26 cellular contexts compared by ENCODE assay signal in the genomic region with DNA sequence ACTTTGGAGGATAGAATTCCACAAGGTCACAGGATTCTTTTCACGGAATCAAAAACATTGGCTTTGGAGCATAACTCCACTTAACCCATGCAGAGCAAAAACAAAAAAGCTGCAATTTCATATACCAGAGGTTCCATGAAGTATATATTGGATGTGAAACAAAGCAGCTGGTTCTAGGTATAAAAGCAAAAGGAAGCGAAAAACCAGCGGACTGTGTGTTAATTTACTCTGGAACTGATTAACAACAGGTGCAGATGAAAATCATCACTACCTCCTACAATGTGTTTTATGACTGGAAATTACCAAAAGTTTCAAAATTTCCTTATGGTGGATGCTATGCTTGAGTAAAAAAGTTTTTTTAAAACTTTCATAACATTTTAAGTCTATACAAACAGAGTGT. TPM values are rescaled to one million over a fixed set of nuclear protein-coding genes. Genes with fewer than 3 reads are reported as not detected.
A peak's percentile ranks its signal among the peaks of the same experiment; 100 is the strongest.
DNase-seq lines count a peak whose midpoint lies in the region; ATAC-seq and TF ChIP-seq lines count a peak whose summit lies in the region.
"Had no signal": no experiment of that assay in that cellular context is flagged by ENCODE, and none has a peak within 500 bp of the region (broad histone marks: within the 10 kb centered on the region; RNA-seq: fewer than 3 reads in every experiment).

No MANE protein-coding gene starts in this region.

- WGBS in smooth muscle cell (ENCODE audit: low lambda C conversion rate): 70% methylated on average over 3 of the region's 3 CpGs

- H3K27ac ChIP-seq in OCI-LY3 (ENCODE audit: low read length): peak overlapping the region; percentile 49
- no peak overlapping the region for H3K27ac ChIP-seq in smooth muscle cell (ENCODE audit: low read depth)
- H3K27ac ChIP-seq: gastrocnemius medialis, thyroid gland had no signal

- H3K27me3 ChIP-seq in OCI-LY3 (ENCODE audit: low read depth, low read length): no peaks in the 10 kb centered on the region
- H3K27me3 ChIP-seq in smooth muscle cell (ENCODE audit: low read depth): no peaks in the 10 kb centered on the region
- H3K27me3 ChIP-seq: BE2C, gastrocnemius medialis, thyroid gland had no signal

- H2AFZ ChIP-seq in OCI-LY3 (ENCODE audit: low read depth, low read length) (peak overlapping the region; percentile 49; the same call in 1 of the 2 replicates), smooth muscle cell (ENCODE audit: low read depth) (peak overlapping the region; percentile 60)

- H3F3A ChIP-seq in smooth muscle cell (ENCODE audit: low read depth): no peaks in the 10 kb centered on the region

- H3K4me3 ChIP-seq in OCI-LY3 (ENCODE audit: low read length) (peak overlapping the region; percentile 47), smooth muscle cell (peak overlapping the region; percentile 13)
- H3K4me3 ChIP-seq: gastrocnemius medialis, thyroid gland had no signal

- H3K4me1 ChIP-seq in OCI-LY3 (ENCODE audit: low read length) (peaks cover 41% of the 10 kb centered on the region), smooth muscle cell (ENCODE audit: low read depth) (peaks cover 15% of the 10 kb centered on the region)
- H3K4me1 ChIP-seq: BE2C, gastrocnemius medialis, thyroid gland had no signal

- H3K4me2 ChIP-seq in OCI-LY3 (ENCODE audit: low read length): peak overlapping the region; percentile 76
- peak overlapping the region; percentile 52 for H3K4me2 ChIP-seq in smooth muscle cell

- H3K9ac ChIP-seq in OCI-LY3 (ENCODE audit: low read length) (peak overlapping the region; percentile 33), smooth muscle cell (ENCODE audit: low read depth) (no peak overlapping the region)

- H4K20me1 ChIP-seq in OCI-LY3 (ENCODE audit: insufficient read depth, low read length) (no peaks in the 10 kb centered on the region), smooth muscle cell (ENCODE audit: low read depth) (no peaks in the 10 kb centered on the region)

- DNase-seq in NCI-H2171 treated with DMSO at 0.1 percent for 48 hours (lab: John Stamatoyannopoulos, UW) (peak; percentile 22), NCI-H2171 (lab: John Stamatoyannopoulos, UW) (no peak), smooth muscle cell (lab: John Stamatoyannopoulos, UW; ENCODE audit: unreplicated experiment) (no peak), kidney glomerular epithelial cell (lab: John Stamatoyannopoulos, UW) (no peak), MV-4-11 (lab: John Stamatoyannopoulos, UW) (no peak)
- no peak for DNase-seq in effector CD4-positive, alpha-beta T cell
- DNase-seq: 8988T; activated CD4-positive, CD25-positive, alpha-beta regulatory T cell; activated CD8-positive, alpha-beta T cell treated with anti-CD3 and anti-CD28 coated beads, Interleukin-2, amount 10 ng/mL, durations not matched to agents 7 days and 5 days; activated naive CD8-positive, alpha-beta T cell treated with anti-CD3 and anti-CD28 coated beads, Interleukin-2, amount 10 ng/mL, durations not matched to agents 7 days and 5 days; BE2C; dermis blood vessel endothelial cell; gastrocnemius medialis; HFFc6; left ventricle myocardium superior; NCI-H2081; NCI-H524; occipital lobe; right cardiac atrium; SIG-M5; stimulated activated naive CD4-positive, alpha-beta T cell; thyroid gland had no signal

- H3K9me3 ChIP-seq in OCI-LY3 (ENCODE audit: insufficient read depth, low read length) (no peaks in the 10 kb centered on the region), smooth muscle cell (replicated peaks; ENCODE audit: low read depth) (no peaks in the 10 kb centered on the region)
- H3K9me3 ChIP-seq: BE2C, gastrocnemius medialis, thyroid gland had no signal

- TF ChIP-seq CTCF in OCI-LY3 (IDR thresholded peaks at IDR 0.05; ENCODE audit: low read depth, low read length): no peak
- TF ChIP-seq CTCF in smooth muscle cell (IDR thresholded peaks at IDR 0.05; ENCODE audit: borderline replicate concordance, insufficient read depth, poor library complexity, severe bottlenecking): no peak

- H3K79me2 ChIP-seq in OCI-LY3 (ENCODE audit: low read length) (no peaks in the 10 kb centered on the region), smooth muscle cell (ENCODE audit: low read depth) (no peaks in the 10 kb centered on the region)

- peak; percentile 40 for ATAC-seq in HG02678 (IDR thresholded peaks at IDR 0.05; ENCODE audit: unreplicated experiment)
- ATAC-seq: activated CD8-positive, alpha-beta T cell treated with anti-CD3 and anti-CD28 coated beads, Interleukin-2, amount 10 ng/mL, durations not matched to agents 7 days and 5 days; gastrocnemius medialis; left ventricle myocardium superior; right cardiac atrium had no signal

- no peaks in the 10 kb centered on the region for H3K36me3 ChIP-seq in OCI-LY3 (replicated peaks; ENCODE audit: low read depth, low read length)
- H3K36me3 ChIP-seq in smooth muscle cell (ENCODE audit: low read depth): no peaks in the 10 kb centered on the region
- H3K36me3 ChIP-seq: BE2C, gastrocnemius medialis, thyroid gland had no signal

RNA-seq across cellular contexts. Expression of a gene that starts 54.4 kb away (rescaled TPM):
- total RNA-seq in smooth muscle cell: not detected in 2 replicates
- 0.48 and 0.97 TPM in 2 replicates for polyA plus RNA-seq in smooth muscle cell
- total RNA-seq: activated CD8-positive, alpha-beta T cell treated with anti-CD3 and anti-CD28 coated beads, Interleukin-2, amount 10 ng/mL, durations not matched to agents 7 days and 5 days; activated naive CD8-positive, alpha-beta T cell treated with anti-CD3 and anti-CD28 coated beads, Interleukin-2, amount 10 ng/mL, durations not matched to agents 7 days and 5 days; bronchial epithelial cell; dermis blood vessel endothelial cell; epithelial cell of proximal tubule; gastrocnemius medialis; HFFc6; left ventricle myocardium superior; occipital lobe; right cardiac atrium; thyroid gland had no signal
- polyA plus RNA-seq: right cardiac atrium had no signal
